Comparison of ENCODE assay signal across 28 cellular contexts in genomic region chr12:69996722-69997121, GRCh38.
"Had no signal": no experiment of that assay in that cellular context is flagged by ENCODE, and none has a peak within 500 bp of the region (broad histone marks: within the 10 kb centered on the region; RNA-seq: fewer than 3 reads in every experiment).

No MANE protein-coding gene starts in this region.

- H3K79me2 ChIP-seq: parathyroid adenoma had no signal

- H3K27ac ChIP-seq: neural progenitor cell, ovary, parathyroid adenoma, psoas muscle, right lobe of liver, sigmoid colon, suprapubic skin, testis, tibial nerve, upper lobe of left lung, vagina had no signal

- H3K27me3 Mint-ChIP-seq: natural killer cell treated with Interleukin-12 subunit alpha and Interleukin-12 subunit beta and Interleukin-15 and Interleukin-18, amount 100 ng/mL, for 72 hours; stimulated activated naive CD8-positive, alpha-beta T cell treated with anti-CD3 and anti-CD28 coated beads, Interleukin-15, amount 100 ng/mL, for 72 hours had no signal

- H3K9ac ChIP-seq: neural progenitor cell, parathyroid adenoma had no signal

- H3K4me1 ChIP-seq: neural progenitor cell, parathyroid adenoma, psoas muscle, right lobe of liver, sigmoid colon, testis, tibial nerve, upper lobe of left lung had no signal

- H3K4me1 Mint-ChIP-seq: naive thymus-derived CD8-positive, alpha-beta T cell; stimulated activated memory B cell treated with anti-CD40 and anti-IgM and Interleukin-4, amounts not matched to agents 10 μg/mL and 1 μg/mL and 100 μg/mL, for 72 hours; stimulated activated naive CD8-positive, alpha-beta T cell treated with anti-CD3 and anti-CD28 coated beads, Interleukin-15, amount 100 ng/mL, for 72 hours had no signal

- FAIRE-seq: small intestine, urothelium cell line had no signal

- ATAC-seq: naive thymus-derived CD8-positive, alpha-beta T cell; natural killer cell treated with Interleukin-12 subunit alpha and Interleukin-12 subunit beta and Interleukin-15 and Interleukin-18, amount 100 ng/mL, for 72 hours; psoas muscle; right cardiac atrium; stimulated activated memory B cell treated with anti-CD40 and anti-IgM and Interleukin-4, amounts not matched to agents 10 μg/mL and 1 μg/mL and 100 μg/mL, for 72 hours; stimulated activated naive CD8-positive, alpha-beta T cell treated with anti-CD3 and anti-CD28 coated beads, Interleukin-15, amount 100 ng/mL, for 72 hours; stimulated activated naive CD8-positive, alpha-beta T cell treated with anti-CD3 and anti-CD28 coated beads, Interleukin-15, Interleukin-2, amounts not matched to agents 100 U/mL and 50 U/mL, for 24 hours had no signal

- H3K36me3 ChIP-seq: neural progenitor cell, ovary, right lobe of liver, sigmoid colon, suprapubic skin, upper lobe of left lung, vagina had no signal

- H3K27ac Mint-ChIP-seq: naive thymus-derived CD8-positive, alpha-beta T cell; natural killer cell treated with Interleukin-12 subunit alpha and Interleukin-12 subunit beta and Interleukin-15 and Interleukin-18, amount 100 ng/mL, for 72 hours; stimulated activated memory B cell treated with anti-CD40 and anti-IgM and Interleukin-4, amounts not matched to agents 10 μg/mL and 1 μg/mL and 100 μg/mL, for 72 hours; stimulated activated naive CD8-positive, alpha-beta T cell treated with anti-CD3 and anti-CD28 coated beads, Interleukin-15, amount 100 ng/mL, for 72 hours had no signal

- H3K9me3 ChIP-seq: ovary, right lobe of liver, sigmoid colon, suprapubic skin, testis, tibial nerve, upper lobe of left lung, vagina had no signal

- H3K36me3 Mint-ChIP-seq: naive thymus-derived CD8-positive, alpha-beta T cell; natural killer cell treated with Interleukin-12 subunit alpha and Interleukin-12 subunit beta and Interleukin-15 and Interleukin-18, amount 100 ng/mL, for 72 hours; neural progenitor cell; stimulated activated memory B cell treated with anti-CD40 and anti-IgM and Interleukin-4, amounts not matched to agents 10 μg/mL and 1 μg/mL and 100 μg/mL, for 72 hours had no signal

- DNase-seq: naive thymus-derived CD8-positive, alpha-beta T cell; occipital lobe; ovary; posterior cingulate gyrus; psoas muscle; right cardiac atrium; right lobe of liver; sigmoid colon; small intestine; stimulated activated CD4-positive, alpha-beta T cell treated with anti-CD3 and anti-CD28 coated beads, Interleukin-15, amount 100 ng/mL, for 24 hours; stimulated activated CD4-positive, alpha-beta T cell treated with anti-CD3 and anti-CD28 coated beads, Interleukin-4, amount 100 ng/mL, for 1 hour; stimulated activated CD4-positive, alpha-beta T cell treated with anti-CD3 and anti-CD28 coated beads, Interleukin-4, amount 100 ng/mL, for 4 hours; stimulated activated CD8-positive, alpha-beta memory T cell treated with anti-CD3 and anti-CD28 coated beads, Interleukin-4, amount 100 ng/mL, for 48 hours; stimulated activated naive CD4-positive, alpha-beta T cell; stimulated activated naive CD8-positive, alpha-beta T cell treated with anti-CD3 and anti-CD28 coated beads, Interleukin-15, amount 100 ng/mL, for 72 hours; stimulated activated naive CD8-positive, alpha-beta T cell treated with anti-CD3 and anti-CD28 coated beads, Interleukin-15, Interleukin-2, amounts not matched to agents 100 U/mL and 50 U/mL, for 24 hours; substantia nigra; testis; trophoblast cell; upper lobe of left lung had no signal

- H3K27me3 ChIP-seq: neural progenitor cell, ovary, right lobe of liver, sigmoid colon, suprapubic skin, testis, tibial nerve, upper lobe of left lung, vagina had no signal

- H3K9me3 Mint-ChIP-seq: natural killer cell treated with Interleukin-12 subunit alpha and Interleukin-12 subunit beta and Interleukin-15 and Interleukin-18, amount 100 ng/mL, for 72 hours had no signal

- H2AFZ ChIP-seq: neural progenitor cell, parathyroid adenoma had no signal

- H3K4me3 Mint-ChIP-seq: naive thymus-derived CD8-positive, alpha-beta T cell; natural killer cell treated with Interleukin-12 subunit alpha and Interleukin-12 subunit beta and Interleukin-15 and Interleukin-18, amount 100 ng/mL, for 72 hours; neural progenitor cell; stimulated activated memory B cell treated with anti-CD40 and anti-IgM and Interleukin-4, amounts not matched to agents 10 μg/mL and 1 μg/mL and 100 μg/mL, for 72 hours; stimulated activated naive CD8-positive, alpha-beta T cell treated with anti-CD3 and anti-CD28 coated beads, Interleukin-15, amount 100 ng/mL, for 72 hours had no signal

- H3K4me2 ChIP-seq: neural progenitor cell had no signal

- H3K4me3 ChIP-seq: neural progenitor cell, ovary, psoas muscle, right lobe of liver, sigmoid colon, suprapubic skin, testis, tibial nerve, upper lobe of left lung, vagina had no signal
